ENCODE assay signal across 8 cellular contexts in the genomic region with DNA sequence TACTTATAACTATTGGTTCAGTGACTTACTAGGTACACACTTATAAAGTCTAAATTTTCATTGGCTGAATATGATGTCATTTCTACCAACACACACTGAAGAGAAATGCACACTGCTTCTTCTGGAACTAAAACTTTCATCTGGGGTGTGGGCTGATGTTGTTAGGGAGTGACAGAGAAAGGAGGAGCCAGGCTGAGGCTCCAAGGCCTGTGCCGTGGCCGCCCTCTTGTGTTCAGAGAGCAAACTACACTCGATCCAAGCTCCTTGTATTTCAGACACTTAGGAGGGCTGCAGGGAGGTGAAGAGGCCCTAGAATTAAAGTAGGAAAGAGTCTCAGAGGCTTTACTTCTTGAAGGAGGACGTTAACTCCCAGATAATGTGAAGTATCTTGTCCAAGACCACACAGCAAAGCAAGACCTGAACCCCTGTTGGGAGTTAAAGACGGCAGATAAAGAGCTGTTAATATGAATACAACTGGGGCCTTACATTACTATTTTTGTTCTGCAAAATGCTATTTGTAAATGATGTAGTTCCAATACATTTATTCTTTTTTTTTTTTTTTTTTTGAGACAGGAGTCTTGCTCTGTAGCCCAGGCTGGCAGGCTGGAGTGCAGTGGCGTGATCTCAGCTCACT.
DNase-seq lines count a peak whose midpoint lies in the region; ATAC-seq and FAIRE-seq lines count a peak whose summit lies in the region.

No MANE protein-coding gene starts in this region.

- no peak overlapping the region for H3K4me3 ChIP-seq in CD8-positive, alpha-beta memory T cell (ENCODE audit: low read length)

- POLR2A ChIA-PET in CD8-positive, alpha-beta memory T cell (lab: Charles Lee): no interaction called here

- CTCF ChIA-PET in CD8-positive, alpha-beta memory T cell (lab: Charles Lee): interaction anchor here (0.6 to 11.9 kb wide), 19 partner anchors 7 to 827 kb away, joined by 3 to 132 read pairs (median 4); a partner anchor contains a TSS
- CTCF ChIA-PET in activated CD8-positive, alpha-beta memory T cell treated with anti-CD3 and anti-CD28 coated beads, Interleukin-2, amount 10 ng/mL, durations not matched to agents 7 days and 5 days (lab: Charles Lee): interaction anchor here (0.6 to 9.1 kb wide), 55 partner anchors 8 to 1989 kb away, joined by 3 to 170 read pairs (median 4); a partner anchor contains a TSS

- no peaks in the 10 kb centered on the region for H3K27me3 Mint-ChIP-seq in CD8-positive, alpha-beta memory T cell
- no peaks in the 10 kb centered on the region for H3K27me3 Mint-ChIP-seq in activated CD8-positive, alpha-beta memory T cell treated with anti-CD3 and anti-CD28 coated beads, Interleukin-2, amount 10 ng/mL, durations not matched to agents 7 days and 5 days

- DNase-seq in CD8-positive, alpha-beta memory T cell: peak; percentile 54 to 79 (median 61)
- peak; percentile 55 for DNase-seq in NOMO-1 treated with dmso at 0.1 percent for 144 hours (lab: John Stamatoyannopoulos, UW; ENCODE audit: unreplicated experiment)
- peak; percentile 86 for DNase-seq in activated CD8-positive, alpha-beta memory T cell treated with anti-CD3 and anti-CD28 coated beads, Interleukin-2, amount 10 ng/mL, durations not matched to agents 7 days and 5 days
- DNase-seq in middle frontal gyrus (ENCODE audit: extremely low spot score, low spot score): peak; percentile 65
- peak; percentile 33 to 62 for DNase-seq in stimulated activated CD8-positive, alpha-beta memory T cell treated with anti-CD3 and anti-CD28 coated beads, Interleukin-7, amount 100 ng/mL, for 1 hour (ENCODE audit: low read depth in 2 of 2)

- peak overlapping the region in 4 of 8 donors; percentile 13 to 79 (median 52) for H3K27ac Mint-ChIP-seq in CD8-positive, alpha-beta memory T cell
- H3K27ac Mint-ChIP-seq in activated CD8-positive, alpha-beta memory T cell treated with anti-CD3 and anti-CD28 coated beads, Interleukin-2, amount 10 ng/mL, durations not matched to agents 7 days and 5 days: peak overlapping the region; percentile 31

- H3K36me3 Mint-ChIP-seq in CD8-positive, alpha-beta memory T cell: peaks cover 8 to 37% (median 26%) of the 10 kb centered on the region in 3 donors
- no peaks in the 10 kb centered on the region for H3K36me3 Mint-ChIP-seq in activated CD8-positive, alpha-beta memory T cell treated with anti-CD3 and anti-CD28 coated beads, Interleukin-2, amount 10 ng/mL, durations not matched to agents 7 days and 5 days

- H3K9me3 Mint-ChIP-seq in CD8-positive, alpha-beta memory T cell: no peaks in the 10 kb centered on the region
- no peaks in the 10 kb centered on the region for H3K9me3 Mint-ChIP-seq in activated CD8-positive, alpha-beta memory T cell treated with anti-CD3 and anti-CD28 coated beads, Interleukin-2, amount 10 ng/mL, durations not matched to agents 7 days and 5 days (ENCODE audit: low read depth)

- no peak overlapping the region for H3K27ac ChIP-seq in CD8-positive, alpha-beta memory T cell (ENCODE audit: low read depth, low read length)

- peaks cover 6 to 11% (median 8%) of the 10 kb centered on the region in 3 donors for H3K4me1 Mint-ChIP-seq in CD8-positive, alpha-beta memory T cell
- H3K4me1 Mint-ChIP-seq in activated CD8-positive, alpha-beta memory T cell treated with anti-CD3 and anti-CD28 coated beads, Interleukin-2, amount 10 ng/mL, durations not matched to agents 7 days and 5 days: peaks cover 10% of the 10 kb centered on the region

- H3K4me3 Mint-ChIP-seq in CD8-positive, alpha-beta memory T cell: no peak overlapping the region
- no peak overlapping the region for H3K4me3 Mint-ChIP-seq in activated CD8-positive, alpha-beta memory T cell treated with anti-CD3 and anti-CD28 coated beads, Interleukin-2, amount 10 ng/mL, durations not matched to agents 7 days and 5 days

- H3K36me3 ChIP-seq in CD8-positive, alpha-beta memory T cell (ENCODE audit: insufficient read depth, low read length): peaks cover 8% of the 10 kb centered on the region

- H3K9me3 ChIP-seq in CD8-positive, alpha-beta memory T cell (ENCODE audit: low read length): no peaks in the 10 kb centered on the region

- peak; percentile 45 for FAIRE-seq in endometrium (lab: Jason Lieb, UNC)

- peak; percentile 82 for ATAC-seq in GM19328 (IDR thresholded peaks at IDR 0.05; ENCODE audit: unreplicated experiment)
- peak; percentile 70 for ATAC-seq in HG03460 (IDR thresholded peaks at IDR 0.05; ENCODE audit: unreplicated experiment)
- ATAC-seq in activated CD8-positive, alpha-beta memory T cell treated with anti-CD3 and anti-CD28 coated beads, Interleukin-2, amount 10 ng/mL, durations not matched to agents 7 days and 5 days: peak; percentile 91

- H3K4me1 ChIP-seq in CD8-positive, alpha-beta memory T cell (ENCODE audit: insufficient read depth, low read length): no peaks in the 10 kb centered on the region

- no peaks in the 10 kb centered on the region for H3K27me3 ChIP-seq in CD8-positive, alpha-beta memory T cell (ENCODE audit: insufficient read depth, low read length, poor library complexity, severe bottlenecking)
